In the genomic region with DNA sequence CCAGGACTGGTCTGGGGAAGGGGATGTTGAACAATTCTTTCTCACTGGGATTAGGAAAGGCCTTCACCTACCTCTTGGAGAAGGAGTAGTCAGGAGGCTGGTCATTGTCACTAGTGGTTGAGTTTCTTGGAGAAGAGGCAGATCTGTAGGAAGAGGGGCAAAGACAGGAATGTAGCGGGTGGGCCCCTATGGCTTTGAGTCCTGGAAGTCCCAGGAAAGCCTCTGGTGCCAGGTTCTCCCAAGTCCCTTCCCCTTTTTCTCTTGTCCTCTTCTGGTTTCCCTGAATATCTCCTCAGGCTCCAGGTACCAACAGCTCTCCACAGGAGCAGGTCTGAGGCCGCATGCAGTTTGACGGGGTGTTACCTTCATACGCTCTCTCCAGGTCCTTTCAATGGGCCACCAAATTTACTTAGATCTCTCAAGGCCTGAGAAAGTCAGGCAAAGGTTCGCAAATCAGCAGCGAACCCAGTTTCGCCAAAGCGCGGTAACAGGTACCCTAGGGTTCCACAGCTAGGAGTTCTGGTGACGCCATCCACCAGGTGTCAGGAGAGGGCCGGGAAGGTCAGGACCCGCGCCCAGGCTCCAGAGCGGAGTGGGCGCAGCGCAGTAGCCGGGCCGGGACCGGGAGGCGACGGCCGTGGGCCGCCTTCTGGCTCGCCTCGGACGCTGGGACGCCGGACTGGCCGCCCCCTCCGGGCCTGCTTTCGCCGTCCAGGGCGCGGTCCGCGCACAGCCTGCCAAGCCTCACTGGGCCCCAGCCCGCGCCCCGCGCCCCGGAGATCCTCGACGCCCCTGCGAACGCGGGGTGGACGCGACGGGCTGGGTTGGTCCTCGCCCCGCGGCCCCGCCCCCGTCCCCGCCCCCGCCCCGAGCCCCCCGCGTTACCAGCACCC, we compare ENCODE assay signal across 8 cellular contexts. TPM values are rescaled to one million over a fixed set of nuclear protein-coding genes. Genes with fewer than 3 reads are reported as not detected.
DNase-seq lines count a peak whose midpoint lies in the region; ATAC-seq and TF ChIP-seq lines count a peak whose summit lies in the region.

No MANE protein-coding gene starts in this region.

- H4K5ac ChIP-seq in mesendoderm (ENCODE audit: low read length): no peak overlapping the region

- peaks cover 2% of the 10 kb centered on the region for H3K9me3 Mint-ChIP-seq in activated CD4-positive, alpha-beta T cell treated with anti-CD3 and anti-CD28 coated beads for 36 hours (ENCODE audit: low read depth)

- peak overlapping the region; percentile 69 for H3K4me3 ChIP-seq in Jurkat, Clone E6-1 (ENCODE audit: low read length)
- H3K4me3 ChIP-seq in mesendoderm (ENCODE audit: low read length): no peak overlapping the region

- WGBS in mesendoderm (ENCODE audit: extremely low coverage, insufficient coverage, low lambda C conversion rate): no CpG with 5 or more reads among the region's 59 CpGs

- peak overlapping the region; percentile 56 for H3K9ac ChIP-seq in mesendoderm (ENCODE audit: low read length)

- H3K27me3 ChIP-seq in mesendoderm (ENCODE audit: insufficient read depth, low read length, poor library complexity): no peaks in the 10 kb centered on the region

- H3K79me1 ChIP-seq in mesendoderm (ENCODE audit: low read length): no peaks in the 10 kb centered on the region

- peak overlapping the region; percentile 95 for H3K18ac ChIP-seq in mesendoderm (ENCODE audit: low read length)

- peak; percentile 18 for ATAC-seq in GM21360 (IDR thresholded peaks at IDR 0.05; ENCODE audit: unreplicated experiment)
- ATAC-seq in activated CD4-positive, alpha-beta T cell treated with anti-CD3 and anti-CD28 coated beads for 36 hours: peak; percentile 74

- H3K4ac ChIP-seq in mesendoderm (ENCODE audit: low read depth, low read length): peak overlapping the region; percentile 78

- peak overlapping the region; percentile 60 for H3K4me3 Mint-ChIP-seq in activated CD4-positive, alpha-beta T cell treated with anti-CD3 and anti-CD28 coated beads for 36 hours

- no peak overlapping the region for H2AK5ac ChIP-seq in mesendoderm (ENCODE audit: low read length)

- H3K36me3 ChIP-seq in mesendoderm (ENCODE audit: control insufficient read depth, insufficient read depth, low read length): no peaks in the 10 kb centered on the region

- H2BK120ac ChIP-seq in mesendoderm (ENCODE audit: low read depth, low read length): peak overlapping the region; percentile 75

- intact Hi-C loops in activated CD4-positive, alpha-beta T cell treated with anti-CD3 and anti-CD28 coated beads for 36 hours (cut with DNase I, micrococcal nuclease): loop anchor here (1.0 to 5.0 kb wide), 4 partner anchors 53 to 263 kb away; a partner anchor contains a TSS

- peak; percentile 65 for TF ChIP-seq CTCF in C4-2B (conservative IDR thresholded peaks at IDR 0.05)

- POLR2A ChIA-PET in activated CD4-positive, alpha-beta T cell treated with anti-CD3 and anti-CD28 coated beads for 36 hours (lab: Charles Lee): interaction anchor here (0.7 kb wide), 1 partner anchor 72 kb away, joined by 3 read pairs; no protein-coding TSS in a partner anchor

- H3K23ac ChIP-seq in mesendoderm (ENCODE audit: low read length): no peak overlapping the region

- DNase-seq in Jurkat, Clone E6-1 (ENCODE audit: low read depth, low spot score): no peak
- DNase-seq in activated CD4-positive, alpha-beta T cell treated with anti-CD3 and anti-CD28 coated beads for 36 hours: peak; percentile 80
- DNase-seq in ecto neural progenitor cell (ENCODE audit: low spot score): peak; percentile 87
- peak; percentile 91 for DNase-seq in mesendoderm
- DNase-seq in stimulated activated CD8-positive, alpha-beta memory T cell treated with anti-CD3 and anti-CD28 coated beads, Interleukin-7, amount 100 ng/mL, for 48 hours (ENCODE audit: extremely low read depth in 1 of 2, low read depth in 1 of 2): peak; percentile 10 to 25
- DNase-seq in NCI-H1105 (lab: John Stamatoyannopoulos, UW): no peak

- H3K4me1 ChIP-seq in mesendoderm (ENCODE audit: control insufficient read depth, low read depth, low read length): no peaks in the 10 kb centered on the region

- peak overlapping the region; percentile 37 for H2BK15ac ChIP-seq in mesendoderm (replicated peaks; ENCODE audit: low read depth)

- H4K8ac ChIP-seq in mesendoderm (ENCODE audit: low read depth, low read length): no peak overlapping the region

- CTCF ChIA-PET in activated CD4-positive, alpha-beta T cell treated with anti-CD3 and anti-CD28 coated beads for 36 hours (lab: Charles Lee): interaction anchor here (0.6 to 5.2 kb wide), 6 partner anchors 51 to 547 kb away, joined by 3 to 71 read pairs (median 3); a partner anchor contains a TSS

- H3K4me1 Mint-ChIP-seq in activated CD4-positive, alpha-beta T cell treated with anti-CD3 and anti-CD28 coated beads for 36 hours: peaks cover 23% of the 10 kb centered on the region

- no peak overlapping the region for H3K27ac Mint-ChIP-seq in activated CD4-positive, alpha-beta T cell treated with anti-CD3 and anti-CD28 coated beads for 36 hours

- H3K36me3 Mint-ChIP-seq in activated CD4-positive, alpha-beta T cell treated with anti-CD3 and anti-CD28 coated beads for 36 hours (ENCODE audit: low read depth): no peaks in the 10 kb centered on the region

- H3K27ac ChIP-seq in C4-2B (peak overlapping the region; percentile 81), mesendoderm (ENCODE audit: low read depth, low read length) (no peak overlapping the region)

- H2BK5ac ChIP-seq in mesendoderm (ENCODE audit: low read length): no peak overlapping the region

- H3K56ac ChIP-seq in mesendoderm (ENCODE audit: low read length): peak overlapping the region; percentile 88

- H3K4me2 ChIP-seq in mesendoderm (ENCODE audit: low read length): peak overlapping the region; percentile 53

- no peaks in the 10 kb centered on the region for H3K79me2 ChIP-seq in mesendoderm (ENCODE audit: control insufficient read depth, insufficient read depth, low read length)

- peaks cover 14% of the 10 kb centered on the region for H3K27me3 Mint-ChIP-seq in activated CD4-positive, alpha-beta T cell treated with anti-CD3 and anti-CD28 coated beads for 36 hours

RNA-seq across cellular contexts. Expression of a gene that starts 0.8 kb away (rescaled TPM):
- 22.3 TPM for polyA plus RNA-seq in Jurkat, Clone E6-1 (2012; ENCODE audit: insufficient read depth, insufficient read length)
- under 1 TPM; 0.69 to 0.86 TPM for total RNA-seq in activated CD4-positive, alpha-beta T cell treated with anti-CD3 and anti-CD28 coated beads for 36 hours
- 17.0 TPM for polyA plus RNA-seq in mesendoderm (2013, experiment 1 of 2)
- polyA plus RNA-seq in mesendoderm (2013, experiment 2 of 2): 17.0 TPM

RNA-seq across cellular contexts. Expression of a gene that starts 30.8 kb away (rescaled TPM):
- 171 TPM for polyA plus RNA-seq in Jurkat, Clone E6-1 (2012; ENCODE audit: insufficient read depth, insufficient read length)
- total RNA-seq in activated CD4-positive, alpha-beta T cell treated with anti-CD3 and anti-CD28 coated beads for 36 hours: 10 to 100 TPM; 94.8 to 95.2 TPM
- polyA plus RNA-seq in mesendoderm (2013, experiment 1 of 2): 35.9 TPM
- polyA plus RNA-seq in mesendoderm (2013, experiment 2 of 2): 34.9 TPM

RNA-seq across cellular contexts. Expression of a gene that starts 51.6 kb away (rescaled TPM):
- polyA plus RNA-seq in Jurkat, Clone E6-1 (2012; ENCODE audit: insufficient read depth, insufficient read length): 8.1 TPM
- total RNA-seq in activated CD4-positive, alpha-beta T cell treated with anti-CD3 and anti-CD28 coated beads for 36 hours: 10 to 100 TPM in 1 of 2 experiments, 1 to 10 TPM in 1; 8.7 to 12.9 TPM
- polyA plus RNA-seq in mesendoderm (2013, experiment 1 of 2): 3.9 TPM
- 4.5 TPM for polyA plus RNA-seq in mesendoderm (2013, experiment 2 of 2)

RNA-seq across cellular contexts. Expression of a gene that starts 54.6 kb away (rescaled TPM):
- polyA plus RNA-seq in Jurkat, Clone E6-1 (2012; ENCODE audit: insufficient read depth, insufficient read length): 27.8 TPM
- 10 to 100 TPM; 39.9 to 48.8 TPM for total RNA-seq in activated CD4-positive, alpha-beta T cell treated with anti-CD3 and anti-CD28 coated beads for 36 hours
- 0.11 TPM for polyA plus RNA-seq in mesendoderm (2013, experiment 1 of 2)
- 0.07 TPM for polyA plus RNA-seq in mesendoderm (2013, experiment 2 of 2)

Comparison
In these comparisons a context has a peak if more than half of its experiments do, and no peak if none do; other contexts are left out.
1. DNase-seq: peak in activated CD4-positive, alpha-beta T cell treated with anti-CD3 and anti-CD28 coated beads for 36 hours (single experiment), ecto neural progenitor cell (single experiment), mesendoderm (single experiment) and stimulated activated CD8-positive, alpha-beta memory T cell treated with anti-CD3 and anti-CD28 coated beads, Interleukin-7, amount 100 ng/mL, for 48 hours (2 of 2); none in Jurkat, Clone E6-1 (single experiment) and NCI-H1105 (single experiment).